Comparison of ENCODE assay signal across 18 cellular contexts in genomic region chr9:71987471-71988371, GRCh38.
"Had no signal": no experiment of that assay in that cellular context is flagged by ENCODE, and none has a peak within 500 bp of the region (broad histone marks: within the 10 kb centered on the region; RNA-seq: fewer than 3 reads in every experiment).

No MANE protein-coding gene starts in this region.

- H3K4me1 ChIP-seq: pancreas, vagina had no signal

- H3K27ac Mint-ChIP-seq: activated CD8-positive, alpha-beta memory T cell treated with anti-CD3 and anti-CD28 coated beads, Interleukin-2, amount 10 ng/mL, durations not matched to agents 7 days and 5 days; activated naive CD4-positive, alpha-beta T cell treated with anti-CD3 and anti-CD28 coated beads, Interleukin-2, amount 50 U/mL, for 24 hours; activated T-cell treated with anti-CD3 and anti-CD28 coated beads, Interleukin-2, amount 50 U/mL, for 24 hours; memory B cell; T-helper 1 cell treated with Interleukin-12 subunit alpha and Interleukin-12 subunit beta and Interleukin-4 antibody, amounts not matched to agents 30 μg/mL and 1 μg/mL, for 36 hours had no signal

- H3K4me3 ChIP-seq: pancreas, skin epidermis, thyroid gland, vagina had no signal

- ATAC-seq: activated CD8-positive, alpha-beta memory T cell treated with anti-CD3 and anti-CD28 coated beads, Interleukin-2, amount 10 ng/mL, durations not matched to agents 7 days and 5 days; left lobe of liver; pancreas had no signal

- H3K4me3 Mint-ChIP-seq: activated CD8-positive, alpha-beta memory T cell treated with anti-CD3 and anti-CD28 coated beads, Interleukin-2, amount 10 ng/mL, durations not matched to agents 7 days and 5 days; activated naive CD4-positive, alpha-beta T cell treated with anti-CD3 and anti-CD28 coated beads, Interleukin-2, amount 50 U/mL, for 24 hours; activated T-cell treated with anti-CD3 and anti-CD28 coated beads, Interleukin-2, amount 50 U/mL, for 24 hours; memory B cell; neural crest cell; T-helper 1 cell treated with Interleukin-12 subunit alpha and Interleukin-12 subunit beta and Interleukin-4 antibody, amounts not matched to agents 30 μg/mL and 1 μg/mL, for 36 hours had no signal

- H3K27ac ChIP-seq: brain microvascular endothelial cell, pancreas, skin epidermis, thyroid gland, vagina had no signal

- H3K36me3 ChIP-seq: brain microvascular endothelial cell, pancreas, thyroid gland, vagina had no signal

- H3K9me3 Mint-ChIP-seq: activated naive CD4-positive, alpha-beta T cell treated with anti-CD3 and anti-CD28 coated beads, Interleukin-2, amount 50 U/mL, for 24 hours; activated T-cell treated with anti-CD3 and anti-CD28 coated beads, Interleukin-2, amount 50 U/mL, for 24 hours; memory B cell; neural crest cell; T-helper 1 cell treated with Interleukin-12 subunit alpha and Interleukin-12 subunit beta and Interleukin-4 antibody, amounts not matched to agents 30 μg/mL and 1 μg/mL, for 36 hours had no signal

- H3K9me3 ChIP-seq: pancreas, thyroid gland, vagina had no signal

- H3K27me3 ChIP-seq: brain microvascular endothelial cell, pancreas, thyroid gland, vagina had no signal

- H3K4me1 Mint-ChIP-seq: activated CD8-positive, alpha-beta memory T cell treated with anti-CD3 and anti-CD28 coated beads, Interleukin-2, amount 10 ng/mL, durations not matched to agents 7 days and 5 days; activated naive CD4-positive, alpha-beta T cell treated with anti-CD3 and anti-CD28 coated beads, Interleukin-2, amount 50 U/mL, for 24 hours; memory B cell; neural crest cell had no signal

- DNase-seq: activated CD4-positive, CD25-positive, alpha-beta regulatory T cell; activated CD8-positive, alpha-beta memory T cell treated with anti-CD3 and anti-CD28 coated beads, Interleukin-2, amount 10 ng/mL, durations not matched to agents 7 days and 5 days; activated effector memory CD4-positive, alpha-beta T cell treated with Interleukin-2 at 50 U/mL for 16 hours; activated T-cell treated with anti-CD3 and anti-CD28 coated beads, Interleukin-2, amount 50 U/mL, for 24 hours; amniotic stem cell; brain microvascular endothelial cell; cerebellar nuclear complex; dermis blood vessel endothelial cell; erythroblast; pancreas; thyroid gland had no signal

- H3K27me3 Mint-ChIP-seq: activated CD8-positive, alpha-beta memory T cell treated with anti-CD3 and anti-CD28 coated beads, Interleukin-2, amount 10 ng/mL, durations not matched to agents 7 days and 5 days; activated naive CD4-positive, alpha-beta T cell treated with anti-CD3 and anti-CD28 coated beads, Interleukin-2, amount 50 U/mL, for 24 hours; activated T-cell treated with anti-CD3 and anti-CD28 coated beads, Interleukin-2, amount 50 U/mL, for 24 hours; memory B cell had no signal
